ENCODE assay signal across 21 cellular contexts in the genomic region with DNA sequence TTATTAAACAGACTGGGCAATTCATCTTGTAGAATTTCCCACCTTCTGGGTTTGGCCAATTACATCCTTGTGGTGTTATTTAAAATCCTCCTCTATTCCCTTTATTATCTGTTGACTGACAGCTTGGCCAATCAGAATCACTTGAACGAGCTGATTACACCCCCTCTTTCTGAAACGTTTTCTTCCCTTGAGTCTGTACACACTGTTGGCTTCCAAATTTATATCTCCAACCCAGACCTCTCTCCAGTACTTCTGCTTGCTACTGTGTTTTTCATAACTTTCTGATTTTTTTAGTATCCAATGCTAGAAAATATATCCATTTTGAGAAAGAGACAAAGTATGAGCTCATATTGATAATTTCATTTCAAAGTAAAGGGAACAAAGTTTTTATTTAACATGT. TPM values are rescaled to one million over a fixed set of nuclear protein-coding genes. Genes with fewer than 3 reads are reported as not detected.
DNase-seq lines count a peak whose midpoint lies in the region; ATAC-seq and TF ChIP-seq lines count a peak whose summit lies in the region.
"Had no signal": no experiment of that assay in that cellular context is flagged by ENCODE, and none has a peak within 500 bp of the region (broad histone marks: within the 10 kb centered on the region; RNA-seq: fewer than 3 reads in every experiment).

No MANE protein-coding gene starts in this region.

- ATAC-seq in heart right ventricle = peak in 5 of 8 donors; percentile 43 to 75 (median 57)
- ATAC-seq: GM23338, Panc1 had no signal

- intact Hi-C loops in heart right ventricle (cut with DNase I) = no loop called here
- intact Hi-C loops in cardiac septum (cut with DNase I) = no loop called here
- intact Hi-C loops in activated T-helper 2 cell treated with anti-CD3 and anti-CD28 coated beads, Interferon-gamma antibody, Interleukin-2, Interleukin-4, amounts not matched to agents 10 μg/mL and 5 μg/mL and 100 μg/mL, durations not matched to agents 14 hours and 24 hours and 36 hours (cut with micrococcal nuclease) = loop anchor here (10.0 kb wide), 1 partner anchor 442 kb away; no protein-coding TSS in a partner anchor
- intact Hi-C loops in thyroid gland (cut with DNase I) = no loop called here

- no peak overlapping the region for H3K4me3 Mint-ChIP-seq in T-helper 1 cell treated with Interleukin-12 subunit alpha and Interleukin-12 subunit beta and Interleukin-4 antibody, amounts not matched to agents 30 μg/mL and 1 μg/mL, for 36 hours
- H3K4me3 Mint-ChIP-seq in activated T-helper 2 cell treated with anti-CD3 and anti-CD28 coated beads, Interferon-gamma antibody, Interleukin-2, Interleukin-4, amounts not matched to agents 10 μg/mL and 5 μg/mL and 100 μg/mL, durations not matched to agents 14 hours and 24 hours and 36 hours (ENCODE audit: low read depth) = no peak overlapping the region
- H3K4me3 Mint-ChIP-seq: GM23338 had no signal

- no peak for TF ChIP-seq POLR2A in thyroid gland (IDR thresholded peaks at IDR 0.05)

- peaks cover 0 to 19% (median 2%) of the 10 kb centered on the region in 9 donors for H3K4me1 ChIP-seq in heart right ventricle
- no peaks in the 10 kb centered on the region for H3K4me1 ChIP-seq in thyroid gland
- H3K4me1 ChIP-seq: BE2C had no signal

- H3K9me3 Mint-ChIP-seq in T-helper 1 cell treated with Interleukin-12 subunit alpha and Interleukin-12 subunit beta and Interleukin-4 antibody, amounts not matched to agents 30 μg/mL and 1 μg/mL, for 36 hours = no peaks in the 10 kb centered on the region
- no peaks in the 10 kb centered on the region for H3K9me3 Mint-ChIP-seq in activated T-helper 2 cell treated with anti-CD3 and anti-CD28 coated beads, Interferon-gamma antibody, Interleukin-2, Interleukin-4, amounts not matched to agents 10 μg/mL and 5 μg/mL and 100 μg/mL, durations not matched to agents 14 hours and 24 hours and 36 hours
- H3K9me3 Mint-ChIP-seq: CD4-positive, CD25-positive, alpha-beta regulatory T cell had no signal

- peak overlapping the region in 1 of 10 donors; percentile 29 for H3K27ac ChIP-seq in heart right ventricle
- no peak overlapping the region for H3K27ac ChIP-seq in thyroid gland
- H3K27ac ChIP-seq: HL-60, KMS-11 had no signal

- H3K4me3 ChIP-seq in heart right ventricle (no peak overlapping the region), thyroid gland (replicated peaks in 1 of 3) (no peak overlapping the region)
- H3K4me3 ChIP-seq: GM23338 had no signal

- no peaks in the 10 kb centered on the region for H3K27me3 Mint-ChIP-seq in T-helper 1 cell treated with Interleukin-12 subunit alpha and Interleukin-12 subunit beta and Interleukin-4 antibody, amounts not matched to agents 30 μg/mL and 1 μg/mL, for 36 hours (ENCODE audit: low read depth)
- H3K27me3 Mint-ChIP-seq in activated T-helper 2 cell treated with anti-CD3 and anti-CD28 coated beads, Interferon-gamma antibody, Interleukin-2, Interleukin-4, amounts not matched to agents 10 μg/mL and 5 μg/mL and 100 μg/mL, durations not matched to agents 14 hours and 24 hours and 36 hours (ENCODE audit: low read depth) = no peaks in the 10 kb centered on the region

- DNase-seq in T-helper 1 cell (no peak), heart right ventricle (no peak), cardiac septum (ENCODE audit: low spot score) (no peak), SIG-M5 treated with dmso at 0.1 percent for 504 hours (lab: John Stamatoyannopoulos, UW; ENCODE audit: unreplicated experiment) (no peak), thyroid gland (no peak), dedifferentiated amniotic fluid mesenchymal stem cell (ENCODE audit: extremely low spot score) (no peak)
- no peak for DNase-seq in activated T-helper 2 cell treated with anti-CD3 and anti-CD28 coated beads, Interferon-gamma antibody, Interleukin-2, Interleukin-4, amounts not matched to agents 10 μg/mL and 5 μg/mL and 100 μg/mL, durations not matched to agents 14 hours and 24 hours and 36 hours (ENCODE audit: low spot score)
- DNase-seq: BE2C; CD4-positive, CD25-positive, alpha-beta regulatory T cell; COR-L47; DMS53; HCEC 1CT; NCI-H1417; NCI-H187 treated with DMSO at 0.1 percent for 48 hours; NCI-H2227 treated with DMSO at 0.1 percent for 48 hours; NCI-H526 treated with DMSO at 0.1 percent for 48 hours had no signal

- peaks cover 35% of the 10 kb centered on the region for H3K4me1 Mint-ChIP-seq in T-helper 1 cell treated with Interleukin-12 subunit alpha and Interleukin-12 subunit beta and Interleukin-4 antibody, amounts not matched to agents 30 μg/mL and 1 μg/mL, for 36 hours (ENCODE audit: low read depth)
- peaks cover 62% of the 10 kb centered on the region for H3K4me1 Mint-ChIP-seq in activated T-helper 2 cell treated with anti-CD3 and anti-CD28 coated beads, Interferon-gamma antibody, Interleukin-2, Interleukin-4, amounts not matched to agents 10 μg/mL and 5 μg/mL and 100 μg/mL, durations not matched to agents 14 hours and 24 hours and 36 hours (ENCODE audit: low read depth)
- H3K4me1 Mint-ChIP-seq: GM23338 had no signal

- peak overlapping the region; percentile 43 for H3K27ac Mint-ChIP-seq in T-helper 1 cell treated with Interleukin-12 subunit alpha and Interleukin-12 subunit beta and Interleukin-4 antibody, amounts not matched to agents 30 μg/mL and 1 μg/mL, for 36 hours
- peak overlapping the region; percentile 24 for H3K27ac Mint-ChIP-seq in activated T-helper 2 cell treated with anti-CD3 and anti-CD28 coated beads, Interferon-gamma antibody, Interleukin-2, Interleukin-4, amounts not matched to agents 10 μg/mL and 5 μg/mL and 100 μg/mL, durations not matched to agents 14 hours and 24 hours and 36 hours
- H3K27ac Mint-ChIP-seq: CD4-positive, CD25-positive, alpha-beta regulatory T cell; GM23338 had no signal

- WGBS in heart right ventricle, 2 donors = 18 to 23% methylated on average over 2 of the region's 2 CpGs
- WGBS in thyroid gland, 2 donors = 60 to 65% methylated on average over 2 of the region's 2 CpGs

- H3K9me3 ChIP-seq in heart right ventricle (no peaks in the 10 kb centered on the region), thyroid gland (no peaks in the 10 kb centered on the region)
- H3K9me3 ChIP-seq: BE2C had no signal

- H3K36me3 ChIP-seq in heart right ventricle = no peaks in the 10 kb centered on the region
- no peaks in the 10 kb centered on the region for H3K36me3 ChIP-seq in thyroid gland
- H3K36me3 ChIP-seq: BE2C had no signal

- H3K27me3 ChIP-seq in heart right ventricle (peaks cover 0 to 4% (median 0%) of the 10 kb centered on the region in 7 donors), thyroid gland (no peaks in the 10 kb centered on the region)

- TF ChIP-seq CTCF in heart right ventricle (IDR thresholded peaks at IDR 0.05) = no peak
- TF ChIP-seq CTCF in thyroid gland (IDR thresholded peaks at IDR 0.05) = no peak

- peaks cover 35% of the 10 kb centered on the region for H3K36me3 Mint-ChIP-seq in T-helper 1 cell treated with Interleukin-12 subunit alpha and Interleukin-12 subunit beta and Interleukin-4 antibody, amounts not matched to agents 30 μg/mL and 1 μg/mL, for 36 hours (ENCODE audit: low read depth)
- H3K36me3 Mint-ChIP-seq in activated T-helper 2 cell treated with anti-CD3 and anti-CD28 coated beads, Interferon-gamma antibody, Interleukin-2, Interleukin-4, amounts not matched to agents 10 μg/mL and 5 μg/mL and 100 μg/mL, durations not matched to agents 14 hours and 24 hours and 36 hours (ENCODE audit: low read depth) = peaks cover 70% of the 10 kb centered on the region

RNA-seq across cellular contexts. Expression of gene CD38, which starts 14.8 kb away (rescaled TPM):
- 10 to 100 TPM in 1 of 10 donors, 1 to 10 TPM in 7, under 1 TPM in 2; 0.68 to 11.3 (median 3.3) TPM for total RNA-seq in heart right ventricle
- 1 to 10 TPM; 1.3 to 3.7 TPM for polyA plus RNA-seq in heart right ventricle
- 0.92 TPM for total RNA-seq in cardiac septum
- total RNA-seq in activated T-helper 2 cell treated with anti-CD3 and anti-CD28 coated beads, Interferon-gamma antibody, Interleukin-2, Interleukin-4, amounts not matched to agents 10 μg/mL and 5 μg/mL and 100 μg/mL, durations not matched to agents 14 hours and 24 hours and 36 hours = 75.3 and 87.1 TPM in 2 replicates
- 10 to 100 TPM in 2 of 4 donors, 1 to 10 TPM in 2; 3.7 to 13.3 (median 9.5) TPM for total RNA-seq in thyroid gland
